Comparison of ENCODE assay signal across 24 cellular contexts in genomic region chr9:8208465-8208864, GRCh38.
A peak's percentile ranks its signal among the peaks of the same experiment; 100 is the strongest.
DNase-seq lines count a peak whose midpoint lies in the region; ATAC-seq, FAIRE-seq and TF ChIP-seq lines count a peak whose summit lies in the region.
"Had no signal": no experiment of that assay in that cellular context is flagged by ENCODE, and none has a peak within 500 bp of the region (broad histone marks: within the 10 kb centered on the region; RNA-seq: fewer than 3 reads in every experiment).

No MANE protein-coding gene starts in this region.

- TF ChIP-seq EP300 in tibial nerve (IDR thresholded peaks at IDR 0.05) = no peak

- DNase-seq in RCC 7860 (ENCODE audit: low spot score) (peak; percentile 9), fibroblast of the aortic adventitia (ENCODE audit: low read depth) (peak; percentile 25), mesendoderm (no peak), SKM-1 (lab: John Stamatoyannopoulos, UW; ENCODE audit: unreplicated experiment) (no peak), tibial nerve (ENCODE audit: low spot score in 2 of 2) (no peak), NOMO-1 treated with dmso at 0.1 percent for 144 hours (lab: John Stamatoyannopoulos, UW; ENCODE audit: unreplicated experiment) (no peak)
- DNase-seq: ACHN; Caco-2; CD4-positive, alpha-beta memory T cell; DMS 273 treated with DMSO at 0.1 percent for 48 hours; DMS79 treated with DMSO at 0.1 percent for 48 hours; HCEC 1CT; NCI-H1694; NCI-H2081; NCI-H2171; NCI-H524 treated with DMSO at 0.1 percent for 48 hours; NCI-H82; OCI-M1; SHP77 had no signal

- no peak overlapping the region for H2BK5ac ChIP-seq in mesendoderm (ENCODE audit: low read length)

- H3K27ac ChIP-seq in mesendoderm (ENCODE audit: low read depth, low read length) (no peak overlapping the region), tibial nerve (no peak overlapping the region)
- H3K27ac ChIP-seq: BLaER1 treated with 17β-estradiol and CSF1 and Interleukin-3, amounts not matched to agents 10 nM and 100 nM; HL-60; KMS-11 had no signal

- H3K79me2 ChIP-seq in mesendoderm (ENCODE audit: control insufficient read depth, insufficient read depth, low read length) = no peaks in the 10 kb centered on the region

- no CpG with 5 or more reads among the region's 2 CpGs for WGBS in mesendoderm (ENCODE audit: extremely low coverage, insufficient coverage, low lambda C conversion rate)
- 88 to 89% methylated on average over 2 of the region's 2 CpGs for WGBS in tibial nerve, 2 donors

- peak overlapping the region; percentile 28 for H2BK120ac ChIP-seq in mesendoderm (ENCODE audit: low read depth, low read length)

- H3K4me1 ChIP-seq in mesendoderm (ENCODE audit: control insufficient read depth, low read depth, low read length) = no peaks in the 10 kb centered on the region
- no peaks in the 10 kb centered on the region for H3K4me1 ChIP-seq in tibial nerve
- H3K4me1 ChIP-seq: Caco-2 had no signal

- H3K27me3 ChIP-seq in mesendoderm (ENCODE audit: insufficient read depth, low read length, poor library complexity) (no peaks in the 10 kb centered on the region), tibial nerve (no peaks in the 10 kb centered on the region)
- H3K27me3 ChIP-seq: BLaER1 treated with 17β-estradiol and CSF1 and Interleukin-3, amounts not matched to agents 10 nM and 100 nM had no signal

- no peaks in the 10 kb centered on the region for H3K79me1 ChIP-seq in mesendoderm (ENCODE audit: low read length)

- TF ChIP-seq CTCF in fibroblast of the aortic adventitia (IDR thresholded peaks at IDR 0.05; ENCODE audit: insufficient read depth, low read length) = no peak
- no peak for TF ChIP-seq CTCF in tibial nerve (IDR thresholded peaks at IDR 0.05)

- no peak for FAIRE-seq in RCC 7860 (lab: Jason Lieb, UNC)

- H3K4me3 ChIP-seq in fibroblast of the aortic adventitia (ENCODE audit: low read depth, low read length) = no peak overlapping the region
- no peak overlapping the region for H3K4me3 ChIP-seq in mesendoderm (ENCODE audit: low read length)
- no peak overlapping the region for H3K4me3 ChIP-seq in tibial nerve
- H3K4me3 ChIP-seq: BLaER1 treated with 17β-estradiol and CSF1 and Interleukin-3, amounts not matched to agents 10 nM and 100 nM; GM23338 had no signal

- H3K4ac ChIP-seq in mesendoderm (ENCODE audit: low read depth, low read length) = no peak overlapping the region

- H2AK5ac ChIP-seq in mesendoderm (ENCODE audit: low read length) = no peak overlapping the region

- no peak overlapping the region for H2BK15ac ChIP-seq in mesendoderm (replicated peaks; ENCODE audit: low read depth)

- H3K4me2 ChIP-seq in mesendoderm (ENCODE audit: low read length) = no peak overlapping the region
- H3K4me2 ChIP-seq: GM23338, KMS-11 had no signal

- no peak for ATAC-seq in GM18861 (IDR thresholded peaks at IDR 0.05; ENCODE audit: unreplicated experiment)
- ATAC-seq: GM23338 had no signal

- TF ChIP-seq POLR2A in tibial nerve (IDR thresholded peaks at IDR 0.05) = no peak

- no peak overlapping the region for H3K56ac ChIP-seq in mesendoderm (ENCODE audit: low read length)

- no peak overlapping the region for H3K23ac ChIP-seq in mesendoderm (ENCODE audit: low read length)

- H3K36me3 ChIP-seq in mesendoderm (ENCODE audit: control insufficient read depth, insufficient read depth, low read length) = no peaks in the 10 kb centered on the region
- H3K36me3 ChIP-seq in tibial nerve = no peaks in the 10 kb centered on the region
- H3K36me3 ChIP-seq: BLaER1 treated with 17β-estradiol and CSF1 and Interleukin-3, amounts not matched to agents 10 nM and 100 nM had no signal

- no peak overlapping the region for H4K8ac ChIP-seq in mesendoderm (ENCODE audit: low read depth, low read length)

- no peak overlapping the region for H4K5ac ChIP-seq in mesendoderm (ENCODE audit: low read length)

- H3K18ac ChIP-seq in mesendoderm (ENCODE audit: low read length) = no peak overlapping the region

- no peak overlapping the region for H3K9ac ChIP-seq in mesendoderm (ENCODE audit: low read length)
- H3K9ac ChIP-seq: BLaER1 treated with 17β-estradiol and CSF1 and Interleukin-3, amounts not matched to agents 10 nM and 100 nM; KMS-11 had no signal

- no peaks in the 10 kb centered on the region for H3K9me3 ChIP-seq in tibial nerve
- H3K9me3 ChIP-seq: BLaER1 treated with 17β-estradiol and CSF1 and Interleukin-3, amounts not matched to agents 10 nM and 100 nM; Caco-2 had no signal

Comparison
In these comparisons a context has a peak if more than half of its experiments do, and no peak if none do; other contexts are left out.
1. DNase-seq: peak in RCC 7860 (single experiment) and fibroblast of the aortic adventitia (single experiment); none in mesendoderm (single experiment), SKM-1 (single experiment), tibial nerve (0 of 2) and NOMO-1 treated with dmso at 0.1 percent for 144 hours (single experiment).